3 cellular contexts compared by ENCODE assay signal in genomic region chr11:111923351-111923788, GRCh38.
TF ChIP-seq lines count a peak whose summit lies in the region.

No MANE protein-coding gene starts in this region.

TF ChIP-seq in SK-N-SH, 30 proteins besides CTCF, POLR2A, EP300 and RAD21:
- TF ChIP-seq TCF12 (IDR thresholded peaks at IDR 0.05): no peak
- TF ChIP-seq RCOR1 (IDR thresholded peaks at IDR 0.05; ENCODE audit: low read length): no peak
- no peak for TF ChIP-seq JUND (IDR thresholded peaks at IDR 0.05)
- no peak for TF ChIP-seq USF2 (IDR thresholded peaks at IDR 0.05; ENCODE audit: borderline replicate concordance, low read depth, low read length)
TF ChIP-seq in SK-N-SH: peak in this region for 0.

TF ChIP-seq in SK-N-SH treated with all-trans-retinoic acid at 6 μM for 48 hours, 23 proteins besides CTCF, POLR2A, EP300 and RAD21:
- TF ChIP-seq ZNF565 (CRISPR knock-in tag; conservative IDR thresholded peaks at IDR 0.05; ENCODE audit: low read depth) (no peak), TSHZ2 (CRISPR knock-in tag; IDR thresholded peaks at IDR 0.05) (no peak), ARNTL (CRISPR knock-in tag; IDR thresholded peaks at IDR 0.05; ENCODE audit: borderline replicate concordance, low read depth) (no peak), TCF4 (CRISPR knock-in tag; IDR thresholded peaks at IDR 0.05; ENCODE audit: borderline replicate concordance) (no peak), ZFP30 (CRISPR knock-in tag; IDR thresholded peaks at IDR 0.05) (no peak)

TF ChIP-seq in endothelial cell of umbilical vein, 7 proteins besides CTCF, POLR2A, EP300 and RAD21:
- TF ChIP-seq FOS (IDR thresholded peaks at IDR 0.05; ENCODE audit: borderline replicate concordance, insufficient read depth, low read length) (no peak), JUN (IDR thresholded peaks at IDR 0.05; ENCODE audit: borderline replicate concordance, insufficient read depth, insufficient read length, low read depth) (no peak), GATA2 (IDR thresholded peaks at IDR 0.05; ENCODE audit: insufficient read depth, insufficient read length, low read depth, low read length) (no peak), EZH2 (IDR thresholded peaks at IDR 0.05; ENCODE audit: borderline replicate concordance, low read depth, low read length, severe bottlenecking) (no peak), POLR2AphosphoS5 (IDR thresholded peaks at IDR 0.05; ENCODE audit: insufficient read depth, low read depth, low read length) (no peak), MYC (IDR thresholded peaks at IDR 0.05; ENCODE audit: low read depth, low read length) (no peak), MAX (IDR thresholded peaks at IDR 0.05; ENCODE audit: insufficient read depth, insufficient read length) (no peak)
